ENCODE assay signal across 12 cellular contexts in genomic region chr4:137609693-137610450, GRCh38.
DNase-seq lines count a peak whose midpoint lies in the region; ATAC-seq and TF ChIP-seq lines count a peak whose summit lies in the region.
"Had no signal": no experiment of that assay in that cellular context is flagged by ENCODE, and none has a peak within 500 bp of the region (broad histone marks: within the 10 kb centered on the region; RNA-seq: fewer than 3 reads in every experiment).

No MANE protein-coding gene starts in this region.

- H3K27ac ChIP-seq in AG04450 (ENCODE audit: low read depth, low read length) (peak overlapping the region; percentile 54), neuronal stem cell (replicated peaks; ENCODE audit: low read length) (no peak overlapping the region)

- no peak overlapping the region for H4K91ac ChIP-seq in neuronal stem cell (ENCODE audit: low read depth, low read length, poor library complexity)

- no peaks in the 10 kb centered on the region for H3K27me3 Mint-ChIP-seq in naive thymus-derived CD8-positive, alpha-beta T cell
- H3K27me3 Mint-ChIP-seq: IgD-negative memory B cell had no signal

- H3K36me3 ChIP-seq in neuronal stem cell (replicated peaks in 1 of 2; ENCODE audit: control insufficient read depth in 2 of 2, insufficient read depth in 2 of 2, low read length in 2 of 2), result no peaks in the 10 kb centered on the region
- H3K36me3 ChIP-seq: BE2C had no signal

- H3K36me3 Mint-ChIP-seq in naive thymus-derived CD8-positive, alpha-beta T cell, result no peaks in the 10 kb centered on the region
- H3K36me3 Mint-ChIP-seq: IgD-negative memory B cell had no signal

- H3K9ac ChIP-seq in neuronal stem cell (ENCODE audit: low read depth, low read length, poor library complexity), result no peak overlapping the region

- no peak overlapping the region for H3K23ac ChIP-seq in neuronal stem cell (ENCODE audit: low read depth, low read length, poor library complexity)

- H3K4ac ChIP-seq in neuronal stem cell (ENCODE audit: low read length), result no peak overlapping the region

- H4K8ac ChIP-seq in neuronal stem cell (ENCODE audit: low read depth, low read length), result no peak overlapping the region

- CTCF ChIA-PET in AG04450 (lab: Charles Lee), result interaction anchor here (1.3 kb wide), 1 partner anchor 78 kb away, joined by 3 read pairs; no protein-coding TSS in a partner anchor

- no peaks in the 10 kb centered on the region for H3K79me1 ChIP-seq in neuronal stem cell (ENCODE audit: low read depth, low read length)

- WGBS in neuronal stem cell (ENCODE audit: extremely low coverage in 2 of 2, insufficient read length in 2 of 2, insufficient replicate concordance in 1 of 2), 2 donors, result no CpG with 5 or more reads among the region's 4 CpGs

- DNase-seq in AG04450 (ENCODE audit: low read depth, low spot score) (peak; percentile 53), M059J (ENCODE audit: low read depth) (peak; percentile 34), fibroblast of the aortic adventitia (ENCODE audit: low read depth) (peak; percentile 56), neuronal stem cell (ENCODE audit: low spot score) (no peak), NCI-H2081 (lab: John Stamatoyannopoulos, UW) (no peak), COLO668 (lab: John Stamatoyannopoulos, UW; ENCODE audit: unreplicated experiment) (no peak), NCI-H1436 (lab: John Stamatoyannopoulos, UW) (no peak)
- no peak for DNase-seq in naive thymus-derived CD8-positive, alpha-beta T cell
- DNase-seq: BE2C had no signal

- H2BK12ac ChIP-seq in neuronal stem cell (ENCODE audit: low read length), result no peak overlapping the region

- H3K9me3 Mint-ChIP-seq in naive thymus-derived CD8-positive, alpha-beta T cell, result peaks cover 0 to 27% (median 1%) of the 10 kb centered on the region in 9 donors

- H3K4me1 ChIP-seq in neuronal stem cell (ENCODE audit: control insufficient read depth in 2 of 2, insufficient read depth in 1 of 2, low read depth in 1 of 2, low read length in 2 of 2), result peaks cover 1 to 6% of the 10 kb centered on the region in 2 donors

- H3K4me3 Mint-ChIP-seq in naive thymus-derived CD8-positive, alpha-beta T cell, result no peak overlapping the region
- H3K4me3 Mint-ChIP-seq: IgD-negative memory B cell had no signal

- no peak overlapping the region for H2BK5ac ChIP-seq in neuronal stem cell (ENCODE audit: low read length)

- POLR2A ChIA-PET in AG04450 (lab: Yijun Ruan, JAX), result interaction anchor here (0.6 to 1.6 kb wide), 3 partner anchors 77 to 108 kb away, joined by 3 to 5 read pairs (median 3); partner anchors contain the start of gene PCDH18
- POLR2A ChIA-PET in naive thymus-derived CD8-positive, alpha-beta T cell (lab: Charles Lee), result no interaction called here

- no peak for ATAC-seq in naive thymus-derived CD8-positive, alpha-beta T cell
- ATAC-seq: activated CD4-positive, CD25-positive, alpha-beta regulatory T cell treated with anti-CD3 and anti-CD28 coated beads, Interleukin-2, amount 50 U/mL, for 24 hours had no signal

- H2BK15ac ChIP-seq in neuronal stem cell (ENCODE audit: low read length), result no peak overlapping the region

- H3K4me3 ChIP-seq in AG04450 (ENCODE audit: low read depth, low read length), result peak overlapping the region; percentile 10; the same call in 1 of the 2 replicates
- H3K4me3 ChIP-seq in fibroblast of the aortic adventitia (ENCODE audit: low read depth, low read length), result no peak overlapping the region
- H3K4me3 ChIP-seq in neuronal stem cell (ENCODE audit: low read length in 2 of 2), result no peak overlapping the region

- H3K27me3 ChIP-seq in AG04450 (ENCODE audit: control insufficient read depth, insufficient read depth, low read length), result no peaks in the 10 kb centered on the region
- H3K27me3 ChIP-seq in neuronal stem cell (ENCODE audit: control insufficient read depth in 3 of 3, insufficient read depth in 3 of 3, low read depth in 1 of 3, low read length in 3 of 3), result no peaks in the 10 kb centered on the region
- H3K27me3 ChIP-seq: BE2C had no signal

- H2AFZ ChIP-seq in neuronal stem cell (ENCODE audit: low read length), result peak overlapping the region; percentile 76

- TF ChIP-seq CTCF in AG04450 (IDR thresholded peaks at IDR 0.05; ENCODE audit: low read depth, low read length) (no peak), fibroblast of the aortic adventitia (IDR thresholded peaks at IDR 0.05; ENCODE audit: insufficient read depth, low read length) (no peak)

- H2AK5ac ChIP-seq in neuronal stem cell (ENCODE audit: low read depth, low read length), result no peak overlapping the region

- no peaks in the 10 kb centered on the region for H3K4me1 Mint-ChIP-seq in naive thymus-derived CD8-positive, alpha-beta T cell
- H3K4me1 Mint-ChIP-seq: IgD-negative memory B cell had no signal

- no peak overlapping the region for H3K4me2 ChIP-seq in neuronal stem cell (ENCODE audit: insufficient read depth, low read length, poor library complexity, severe bottlenecking)

- H3K18ac ChIP-seq in neuronal stem cell (ENCODE audit: low read length), result no peak overlapping the region

- no peak overlapping the region for H2BK120ac ChIP-seq in neuronal stem cell (ENCODE audit: low read depth, low read length)

- H3K27ac Mint-ChIP-seq in naive thymus-derived CD8-positive, alpha-beta T cell, result no peak overlapping the region
- H3K27ac Mint-ChIP-seq: activated T-helper 2 cell treated with anti-CD3 and anti-CD28 coated beads, Interferon-gamma antibody, Interleukin-2, Interleukin-4, amounts not matched to agents 10 μg/mL and 5 μg/mL and 100 μg/mL, durations not matched to agents 14 hours and 24 hours and 36 hours; IgD-negative memory B cell had no signal

- no peak overlapping the region for H3K14ac ChIP-seq in neuronal stem cell (ENCODE audit: low read length)

- H3K9me3 ChIP-seq in AG04450 (ENCODE audit: control insufficient read depth, insufficient read depth, low read length) (no peaks in the 10 kb centered on the region), neuronal stem cell (replicated peaks in 1 of 2; ENCODE audit: control insufficient read depth in 2 of 2, insufficient read depth in 1 of 2, low read depth in 1 of 2, low read length in 2 of 2) (no peaks in the 10 kb centered on the region)
- H3K9me3 ChIP-seq: BE2C had no signal

Comparison
In these comparisons a context has a peak if more than half of its experiments do, and no peak if none do; other contexts are left out.
1. DNase-seq: peak in AG04450 (single experiment), M059J (single experiment) and fibroblast of the aortic adventitia (single experiment); none in neuronal stem cell (single experiment), naive thymus-derived CD8-positive, alpha-beta T cell (0 of 10), NCI-H2081 (0 of 2), COLO668 (single experiment) and NCI-H1436 (single experiment).